8 cellular contexts compared by ENCODE assay signal in genomic region chr10:43362191-43362839, GRCh38. TPM values are rescaled to one million over a fixed set of nuclear protein-coding genes. Genes with fewer than 3 reads are reported as not detected.
DNase-seq lines count a peak whose midpoint lies in the region; ATAC-seq, FAIRE-seq and TF ChIP-seq lines count a peak whose summit lies in the region.

No MANE protein-coding gene starts in this region.

- H3K27ac Mint-ChIP-seq in WTC11 = peak overlapping the region; percentile 78

- peak overlapping the region; percentile 50 to 85 for H3K27ac ChIP-seq in small intestine (ENCODE audit: low read depth in 1 of 2, low read length in 1 of 2)

- H3K36me3 ChIP-seq in small intestine (ENCODE audit: control insufficient read depth in 2 of 2, insufficient read depth in 2 of 2, low read length in 2 of 2) = no peaks in the 10 kb centered on the region

- POLR2A ChIA-PET in WTC11 (lab: Charles Lee) = no interaction called here

- H3K4me1 ChIP-seq in small intestine (ENCODE audit: control insufficient read depth in 2 of 2, insufficient read depth in 1 of 2, low read depth in 1 of 2, low read length in 1 of 2) = no peaks in the 10 kb centered on the region

- H3K36me3 Mint-ChIP-seq in WTC11 = no peaks in the 10 kb centered on the region

- CTCF ChIA-PET in WTC11 (lab: Charles Lee) = interaction anchor here (0.9 to 1.9 kb wide), 4 partner anchors 13 to 160 kb away, joined by 3 to 5 read pairs (median 4); no protein-coding TSS in a partner anchor

- DNase-seq in GM12865 (ENCODE audit: low read depth) = peak; percentile 94
- peak; percentile 98 for DNase-seq in NCI-H146 (lab: John Stamatoyannopoulos, UW)
- peak; percentile 96 for DNase-seq in WTC11 (ENCODE audit: low spot score)
- DNase-seq in cardiac fibroblast (ENCODE audit: low read depth in 2 of 2) = peak; percentile 81 to 94
- DNase-seq in iPS-NIHi11 (ENCODE audit: low spot score) = peak; percentile 94
- peak; percentile 96 for DNase-seq in small intestine
- DNase-seq in NCI-H446 (lab: John Stamatoyannopoulos, UW) = no peak

- ATAC-seq in HG02623 (IDR thresholded peaks at IDR 0.05; ENCODE audit: unreplicated experiment) (peak; percentile 96), WTC11 (peak; percentile 97)

- WGBS in small intestine, 3 donors = 2 to 5% (median 5%) methylated on average over 42 to 48 of the region's 48 CpGs

- no peaks in the 10 kb centered on the region for H3K9me3 ChIP-seq in small intestine (ENCODE audit: control insufficient read depth, low read depth)

- H3K9me3 Mint-ChIP-seq in WTC11 = no peaks in the 10 kb centered on the region

- peak overlapping the region; percentile 90 for H3K4me3 Mint-ChIP-seq in WTC11

- peak; percentile 9 for TF ChIP-seq CTCF in GM12865 (IDR thresholded peaks at IDR 0.05; ENCODE audit: insufficient read depth, low read depth, low read length, missing control alignments)
- TF ChIP-seq CTCF in WTC11 (IDR thresholded peaks at IDR 0.05) = no peak
- TF ChIP-seq CTCF in cardiac fibroblast (IDR thresholded peaks at IDR 0.05; ENCODE audit: low read depth, low read length) = peak; percentile 48

- peaks cover 10% of the 10 kb centered on the region for H3K4me1 Mint-ChIP-seq in WTC11

- no peaks in the 10 kb centered on the region for H3K27me3 ChIP-seq in small intestine (ENCODE audit: control insufficient read depth in 2 of 2, insufficient read depth in 2 of 2, low read length in 2 of 2)

- no peak for FAIRE-seq in small intestine (lab: Jason Lieb, UNC)

- H3K27me3 Mint-ChIP-seq in WTC11 (ENCODE audit: low read depth) = peaks cover 13% of the 10 kb centered on the region; the same call in 1 of the 2 replicates

- H3K4me3 ChIP-seq in GM12865 (ENCODE audit: low read depth, low read length) (peak overlapping the region; percentile 57), cardiac fibroblast (replicated peaks in 1 of 2; ENCODE audit: low read depth in 2 of 2, low read length in 2 of 2) (peak overlapping the region; percentile 41 to 46), small intestine (ENCODE audit: low read depth in 1 of 2, low read length in 2 of 2) (peak overlapping the region; percentile 53 to 64)

TF ChIP-seq in WTC11, 78 proteins besides CTCF, POLR2A, EP300 and RAD21 (continues in another document):
- TF ChIP-seq ZNF512 (CRISPR knock-in tag; IDR thresholded peaks at IDR 0.05; ENCODE audit: borderline replicate concordance) (no peak), CDX4 (CRISPR knock-in tag; IDR thresholded peaks at IDR 0.05; ENCODE audit: borderline replicate concordance) (no peak), STAT6 (CRISPR knock-in tag; conservative IDR thresholded peaks at IDR 0.05; ENCODE audit: low read depth) (no peak), ZNF317 (CRISPR knock-in tag; IDR thresholded peaks at IDR 0.05; ENCODE audit: borderline replicate concordance, low read depth) (no peak), FOXP1 (CRISPR knock-in tag; IDR thresholded peaks at IDR 0.05; ENCODE audit: borderline replicate concordance) (no peak), SP1 (CRISPR knock-in tag; conservative IDR thresholded peaks at IDR 0.05) (peak; percentile 79), ETV6 (CRISPR knock-in tag; IDR thresholded peaks at IDR 0.05) (0 out of 2 replicates have a peak, but pooled peaks have one; percentile 35), FOXK1 (CRISPR knock-in tag; IDR thresholded peaks at IDR 0.05) (peak; percentile 20; the same call in 1 of the 2 replicates), ZNF121 (CRISPR knock-in tag; IDR thresholded peaks at IDR 0.05) (no peak), PRRX2 (CRISPR knock-in tag; IDR thresholded peaks at IDR 0.05) (no peak), ATF3 (CRISPR knock-in tag; conservative IDR thresholded peaks at IDR 0.05) (no peak), CREB1 (CRISPR knock-in tag; IDR thresholded peaks at IDR 0.05) (no peak), NFATC4 (CRISPR knock-in tag; IDR thresholded peaks at IDR 0.05) (no peak), HMGA2 (CRISPR knock-in tag; IDR thresholded peaks at IDR 0.05) (no peak), ATF2 (CRISPR knock-in tag; IDR thresholded peaks at IDR 0.05; ENCODE audit: borderline replicate concordance, low read depth) (no peak), ZNF263 (CRISPR knock-in tag; IDR thresholded peaks at IDR 0.05; ENCODE audit: low read depth) (no peak), TP53 (CRISPR knock-in tag; IDR thresholded peaks at IDR 0.05) (peak; percentile 55), GABPB1 (CRISPR knock-in tag; IDR thresholded peaks at IDR 0.05) (no peak), FOXP4 (CRISPR knock-in tag; IDR thresholded peaks at IDR 0.05) (no peak), IRF2 (CRISPR knock-in tag; IDR thresholded peaks at IDR 0.05; ENCODE audit: borderline replicate concordance, low read depth) (no peak)

RNA-seq across cellular contexts. Expression of gene FXYD4, which starts 9.1 kb away (rescaled TPM):
- total RNA-seq in WTC11 (2021) = not detected in 3 replicates
- polyA plus RNA-seq in small intestine = under 1 TPM in 1 of 3 donors, not detected in 2; 0.10 TPM

RNA-seq across cellular contexts. Expression of gene HNRNPF, which starts 46.7 kb away (rescaled TPM):
- 318 to 358 TPM (median 326 TPM) in 3 replicates for total RNA-seq in WTC11 (2021)
- polyA plus RNA-seq in small intestine = 100 to 1,000 TPM; 138 to 194 (median 158) TPM

Comparison
In these comparisons a context has a peak if more than half of its experiments do, and no peak if none do; other contexts are left out.
1. DNase-seq: peak in GM12865 (single experiment), NCI-H146 (single experiment), WTC11 (single experiment), cardiac fibroblast (2 of 2), iPS-NIHi11 (single experiment) and small intestine (single experiment); none in NCI-H446 (0 of 2).
2. Peak in every context shown above with its lines, with median percentiles within 50 percentile points of each other: H3K4me3 ChIP-seq.